ENCODE assay signal across 8 cellular contexts in genomic region chr2:27303093-27304025, GRCh38. TPM values are rescaled to one million over a fixed set of nuclear protein-coding genes. Genes with fewer than 3 reads are reported as not detected.
A peak's percentile ranks its signal among the peaks of the same experiment; 100 is the strongest.
DNase-seq lines count a peak whose midpoint lies in the region; ATAC-seq, FAIRE-seq and TF ChIP-seq lines count a peak whose summit lies in the region.

No MANE protein-coding gene starts in this region.

- FAIRE-seq in GM18507 (lab: Jason Lieb, UNC) = peak; percentile 82

- H3K4me1 Mint-ChIP-seq in T-helper 2 cell treated with Interferon-gamma antibody and Interleukin-4, amounts not matched to agents 5 μg/mL and 100 μg/mL, for 36 hours (ENCODE audit: low read depth) = peaks cover 3% of the 10 kb centered on the region
- peaks cover 13% of the 10 kb centered on the region for H3K4me1 Mint-ChIP-seq in stimulated activated naive CD8-positive, alpha-beta T cell treated with anti-CD3 and anti-CD28 coated beads, Interleukin-15, Interleukin-2, amounts not matched to agents 100 ng/mL and 50 ng/mL, for 24 hours (ENCODE audit: low read depth)

- TF ChIP-seq CTCF in AG10803 (conservative IDR thresholded peaks at IDR 0.05; ENCODE audit: low read length) = peak; percentile 88

- H3K36me3 Mint-ChIP-seq in T-helper 2 cell treated with Interferon-gamma antibody and Interleukin-4, amounts not matched to agents 5 μg/mL and 100 μg/mL, for 36 hours (ENCODE audit: low read depth) = no peaks in the 10 kb centered on the region
- H3K36me3 Mint-ChIP-seq in stimulated activated naive CD8-positive, alpha-beta T cell treated with anti-CD3 and anti-CD28 coated beads, Interleukin-15, Interleukin-2, amounts not matched to agents 100 ng/mL and 50 ng/mL, for 24 hours (ENCODE audit: low read depth) = no peaks in the 10 kb centered on the region

- no peak for ATAC-seq in HG03571 (IDR thresholded peaks at IDR 0.05; ENCODE audit: unreplicated experiment)

- no peak overlapping the region for H3K4me3 ChIP-seq in AG10803 (ENCODE audit: low read length)

- DNase-seq in AG10803 (ENCODE audit: low read depth) = peak; percentile 73
- no peak for DNase-seq in GM18507 (ENCODE audit: extremely low spot score, insufficient read length, low read depth)
- DNase-seq in NCI-H2107 (lab: John Stamatoyannopoulos, UW) = peak; percentile 74
- DNase-seq in T-helper 2 cell treated with Interferon-gamma antibody and Interleukin-4, amounts not matched to agents 5 μg/mL and 100 μg/mL, for 36 hours (ENCODE audit: low spot score) = peak; percentile 32
- DNase-seq in cerebellum (ENCODE audit: low spot score) = peak; percentile 69
- DNase-seq in left kidney (ENCODE audit: low read depth, low spot score) = peak; percentile 83

- no peak overlapping the region for H3K27ac Mint-ChIP-seq in T-helper 2 cell treated with Interferon-gamma antibody and Interleukin-4, amounts not matched to agents 5 μg/mL and 100 μg/mL, for 36 hours
- no peak overlapping the region for H3K27ac Mint-ChIP-seq in stimulated activated naive CD8-positive, alpha-beta T cell treated with anti-CD3 and anti-CD28 coated beads, Interleukin-15, Interleukin-2, amounts not matched to agents 100 ng/mL and 50 ng/mL, for 24 hours

- peaks cover 20% of the 10 kb centered on the region for H3K27me3 Mint-ChIP-seq in T-helper 2 cell treated with Interferon-gamma antibody and Interleukin-4, amounts not matched to agents 5 μg/mL and 100 μg/mL, for 36 hours (ENCODE audit: low read depth)
- H3K27me3 Mint-ChIP-seq in stimulated activated naive CD8-positive, alpha-beta T cell treated with anti-CD3 and anti-CD28 coated beads, Interleukin-15, Interleukin-2, amounts not matched to agents 100 ng/mL and 50 ng/mL, for 24 hours = peaks cover 20% of the 10 kb centered on the region

- H3K9me3 Mint-ChIP-seq in T-helper 2 cell treated with Interferon-gamma antibody and Interleukin-4, amounts not matched to agents 5 μg/mL and 100 μg/mL, for 36 hours = no peaks in the 10 kb centered on the region
- H3K9me3 Mint-ChIP-seq in stimulated activated naive CD8-positive, alpha-beta T cell treated with anti-CD3 and anti-CD28 coated beads, Interleukin-15, Interleukin-2, amounts not matched to agents 100 ng/mL and 50 ng/mL, for 24 hours = no peaks in the 10 kb centered on the region

- peak overlapping the region; percentile 76 for H3K4me3 Mint-ChIP-seq in T-helper 2 cell treated with Interferon-gamma antibody and Interleukin-4, amounts not matched to agents 5 μg/mL and 100 μg/mL, for 36 hours
- peak overlapping the region; percentile 44 for H3K4me3 Mint-ChIP-seq in stimulated activated naive CD8-positive, alpha-beta T cell treated with anti-CD3 and anti-CD28 coated beads, Interleukin-15, Interleukin-2, amounts not matched to agents 100 ng/mL and 50 ng/mL, for 24 hours

RNA-seq across cellular contexts. Expression of gene UCN, which starts 4.9 kb away (rescaled TPM):
- total RNA-seq in cerebellum = 1.2 TPM

RNA-seq across cellular contexts. Expression of gene MPV17, which starts 19.5 kb away (rescaled TPM):
- 60.4 TPM for total RNA-seq in cerebellum

RNA-seq across cellular contexts. Expression of gene TRIM54, which starts 21.1 kb away (rescaled TPM):
- total RNA-seq in cerebellum = 1.2 TPM

RNA-seq across cellular contexts. Expression of gene DNAJC5G, which starts 28.1 kb away (rescaled TPM):
- total RNA-seq in cerebellum = 1.3 TPM

RNA-seq across cellular contexts. Expression of gene SLC30A3, which starts 40.5 kb away (rescaled TPM):
- total RNA-seq in cerebellum = 3.2 TPM
